ENCODE assay signal across 8 cellular contexts in the genomic region with DNA sequence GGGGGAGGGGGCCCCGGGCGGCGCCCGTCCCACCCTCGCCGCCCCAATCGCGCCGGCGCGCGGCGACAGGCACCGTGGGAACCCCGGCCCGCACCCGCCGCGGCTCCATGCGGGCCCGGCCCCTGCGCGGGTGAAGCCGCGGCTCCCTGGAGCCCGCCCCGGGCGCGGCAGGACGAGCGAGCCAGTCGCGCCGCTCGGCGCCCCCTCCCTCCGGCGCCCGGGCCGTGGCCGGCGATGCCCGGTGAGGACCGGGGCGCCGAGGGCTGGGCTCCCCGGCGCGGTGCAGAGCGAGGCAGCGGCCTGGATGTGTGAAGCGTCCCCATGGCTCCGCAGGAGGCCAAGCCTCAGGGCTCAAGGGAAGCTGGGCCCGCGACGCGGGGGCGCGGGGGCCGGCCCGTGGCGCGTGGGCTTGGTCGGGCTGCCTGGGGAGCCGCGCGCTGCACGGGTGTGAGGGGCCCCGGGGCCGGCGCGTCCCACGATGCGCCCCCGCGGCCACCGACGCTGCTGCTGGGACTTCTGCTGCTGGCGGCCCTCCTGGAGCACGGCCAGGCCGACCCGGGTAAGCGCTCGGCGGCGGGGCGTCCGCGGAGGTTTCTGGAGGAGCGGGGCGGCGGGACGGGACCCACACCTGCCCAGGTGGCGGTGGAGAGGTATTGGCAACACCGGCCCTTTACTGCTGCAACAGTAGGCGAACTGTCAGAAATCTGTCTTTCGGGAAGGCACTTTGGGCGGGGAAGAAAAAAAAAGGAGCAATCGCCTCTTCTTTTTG. TPM values are rescaled to one million over a fixed set of nuclear protein-coding genes. Genes with fewer than 3 reads are reported as not detected.
A peak's percentile ranks its signal among the peaks of the same experiment; 100 is the strongest.
DNase-seq lines count a peak whose midpoint lies in the region; ATAC-seq, FAIRE-seq and TF ChIP-seq lines count a peak whose summit lies in the region.

No MANE protein-coding gene starts in this region.

- no peak overlapping the region for H2BK5ac ChIP-seq in H1 (ENCODE audit: low read depth, low read length)

- H3K9ac ChIP-seq in H1 (replicated peaks in 1 of 4; ENCODE audit: extremely low read depth in 1 of 4, low read depth in 3 of 4, low read length in 3 of 4): peak overlapping the region in 1 of 4 experiments; percentile 34; a peak in 1 of 7 replicates
- H3K9ac ChIP-seq in neural progenitor cell: no peak overlapping the region

- H2AFZ ChIP-seq in H1 (ENCODE audit: low read length) (no peak overlapping the region), neural progenitor cell (replicated peaks) (peak overlapping the region; percentile 95)

- H3K4me1 Mint-ChIP-seq in neural progenitor cell: peaks cover 29% of the 10 kb centered on the region

- TF ChIP-seq CTCF in GM06990 (IDR thresholded peaks at IDR 0.05; ENCODE audit: insufficient read depth, low read length, poor library complexity, severe bottlenecking) (no peak), H1 (IDR thresholded peaks at IDR 0.05; ENCODE audit: control extremely low read depth in 1 of 3, insufficient read depth in 1 of 3, low read depth in 1 of 3, low read length in 3 of 3) (no peak), neural progenitor cell (IDR thresholded peaks at IDR 0.05) (no peak), adrenal gland (IDR thresholded peaks at IDR 0.05) (no peak)

- no peaks in the 10 kb centered on the region for H3K36me3 Mint-ChIP-seq in neural progenitor cell

- H4K20me1 ChIP-seq in H1 (replicated peaks in 1 of 2; ENCODE audit: control insufficient read depth in 1 of 2, insufficient read depth in 2 of 2, low read length in 2 of 2): no peaks in the 10 kb centered on the region
- H4K20me1 ChIP-seq in neural progenitor cell (ENCODE audit: low read depth): peaks cover 11% of the 10 kb centered on the region

- H3K27me3 Mint-ChIP-seq in neural progenitor cell (ENCODE audit: insufficient read depth, low read depth): peaks cover 21% of the 10 kb centered on the region

- CTCF ChIA-PET in H1 (lab: Charles Lee; ENCODE audit: partially characterized antibody): interaction anchor here (1.6 to 1.7 kb wide), 2 partner anchors 18 to 129 kb away, joined by 3 to 4 read pairs; no protein-coding TSS in a partner anchor

- H3K79me2 ChIP-seq in H1 (ENCODE audit: control insufficient read depth in 1 of 2, insufficient read depth in 2 of 2, low read length in 2 of 2) (no peaks in the 10 kb centered on the region), neural progenitor cell (ENCODE audit: low read depth) (no peaks in the 10 kb centered on the region)

- TF ChIP-seq RAD21 in H1 (IDR thresholded peaks at IDR 0.05 in 1 of 2, conservative IDR thresholded peaks at IDR 0.05 in 1 of 2; ENCODE audit: low read depth in 2 of 2, low read length in 2 of 2): no peak

- DNase-seq in GM06990 (ENCODE audit: extremely low read depth, insufficient read length) (peak; percentile 48), MG63 (peak; percentile 26), H1 (ENCODE audit: low read depth in 1 of 2, low spot score in 2 of 2) (peak in 1 of 2 experiments; percentile 70), neural progenitor cell (ENCODE audit: low spot score) (peak; percentile 66), pons (ENCODE audit: low spot score) (no peak), adrenal gland (no peak), HT-29 (ENCODE audit: low spot score) (no peak)

- H3F3A ChIP-seq in neural progenitor cell (ENCODE audit: low read depth): peaks cover 16% of the 10 kb centered on the region

- no peak overlapping the region for H4K5ac ChIP-seq in H1 (ENCODE audit: insufficient read length, low read depth, low read length)

- H3K27ac ChIP-seq in H1 (ENCODE audit: low read depth, low read length) (no peak overlapping the region), neural progenitor cell (no peak overlapping the region), adrenal gland (no peak overlapping the region)

- FAIRE-seq in H1 (lab: Jason Lieb, UNC): no peak

- H2BK15ac ChIP-seq in H1 (ENCODE audit: low read length): no peak overlapping the region

- no peak for TF ChIP-seq EP300 in H1 (IDR thresholded peaks at IDR 0.05; ENCODE audit: borderline replicate concordance in 1 of 2, low read depth in 2 of 2, low read length in 2 of 2)

- H3K27ac Mint-ChIP-seq in neural progenitor cell: no peak overlapping the region

- intact Hi-C loops in adrenal gland (cut with DNase I): no loop called here

- TF ChIP-seq POLR2A in H1 (IDR thresholded peaks at IDR 0.05; ENCODE audit: control extremely low read depth in 1 of 2, low read depth in 2 of 2, low read length in 2 of 2) (no peak), adrenal gland (IDR thresholded peaks at IDR 0.05) (no peak)

- WGBS in H1 (ENCODE audit: extremely low coverage in 1 of 2, insufficient coverage in 1 of 2, insufficient read length in 1 of 2, insufficient replicate concordance in 2 of 2, low coverage in 1 of 2, low lambda C conversion rate in 2 of 2, missing lambda C conversion rate in 1 of 2), 2 experiments: 2% methylated on average over 43 of the region's 99 CpGs; no CpG with 5 or more reads in 1 of the 2 experiments
- WGBS in adrenal gland, 4 donors: 3 to 30% (median 6%) methylated on average over 9 to 99 of the region's 99 CpGs

- H3K4me2 ChIP-seq in H1 (ENCODE audit: insufficient read depth in 1 of 2, low read depth in 2 of 2, low read length in 2 of 2) (peak overlapping the region; percentile 73 to 84), neural progenitor cell (peak overlapping the region; percentile 91)

- peaks cover 3% of the 10 kb centered on the region; the same call in 1 of the 2 replicates for H3K23me2 ChIP-seq in H1 (ENCODE audit: low read depth, low read length)

- H3K9me3 ChIP-seq in MG63: no peaks in the 10 kb centered on the region
- no peaks in the 10 kb centered on the region for H3K9me3 ChIP-seq in H1 (ENCODE audit: insufficient read depth in 2 of 2, low read depth in 1 of 2, low read length in 1 of 2)
- no peaks in the 10 kb centered on the region for H3K9me3 ChIP-seq in neural progenitor cell (ENCODE audit: low read depth)
- H3K9me3 ChIP-seq in adrenal gland (replicated peaks in 1 of 3): no peaks in the 10 kb centered on the region

- H3K56ac ChIP-seq in H1 (replicated peaks; ENCODE audit: insufficient read length, low read depth, low read length): no peak overlapping the region

- H2BK120ac ChIP-seq in H1 (replicated peaks; ENCODE audit: low read depth, low read length): no peak overlapping the region

- no peak overlapping the region for H3K23ac ChIP-seq in H1 (ENCODE audit: insufficient read length)

- no peaks in the 10 kb centered on the region for H3K9me3 Mint-ChIP-seq in neural progenitor cell

- ATAC-seq in GM21381 (IDR thresholded peaks at IDR 0.05; ENCODE audit: unreplicated experiment): no peak

- H2BK20ac ChIP-seq in H1 (ENCODE audit: low read length): no peak overlapping the region

- H3K27me3 ChIP-seq in GM06990 (replicated peaks; ENCODE audit: control insufficient read depth, insufficient read depth, low read length) (no peaks in the 10 kb centered on the region), MG63 (peaks cover 6% of the 10 kb centered on the region), H1 (replicated peaks in 1 of 4; ENCODE audit: control insufficient read depth in 3 of 4, extremely low read depth in 1 of 4, insufficient read depth in 3 of 4, low read length in 3 of 4) (peaks cover 4 to 39% (median 27%) of the 10 kb centered on the region in 4 experiments), neural progenitor cell (peaks cover 75% of the 10 kb centered on the region), adrenal gland (peaks cover 34% of the 10 kb centered on the region)

- H3K4me3 Mint-ChIP-seq in neural progenitor cell: peak overlapping the region; percentile 84

- H3K79me1 ChIP-seq in H1 (ENCODE audit: low read depth, low read length): no peaks in the 10 kb centered on the region

- no peak overlapping the region for H2AK5ac ChIP-seq in H1 (ENCODE audit: low read depth, low read length)

- H3K4ac ChIP-seq in H1 (replicated peaks; ENCODE audit: insufficient read length, low read depth, low read length): no peak overlapping the region

- H2BK12ac ChIP-seq in H1 (ENCODE audit: low read depth, low read length): no peak overlapping the region

- H3K4me3 ChIP-seq in GM06990 (replicated peaks; ENCODE audit: low read depth, low read length): peak overlapping the region; percentile 64
- no peak overlapping the region; the same call in 1 of the 2 replicates for H3K4me3 ChIP-seq in MG63
- peak overlapping the region; percentile 44 to 79 (median 58) for H3K4me3 ChIP-seq in H1 (ENCODE audit: extremely low read depth in 1 of 4, insufficient read depth in 2 of 4, low read depth in 3 of 4, low read length in 4 of 4)
- peak overlapping the region; percentile 68 for H3K4me3 ChIP-seq in neural progenitor cell
- peak overlapping the region in 1 of 4 donors; percentile 60 for H3K4me3 ChIP-seq in adrenal gland

- POLR2A ChIA-PET in H1 (lab: Charles Lee; ENCODE audit: partially characterized antibody): no interaction called here

- no peaks in the 10 kb centered on the region for H3K36me3 ChIP-seq in GM06990 (ENCODE audit: control insufficient read depth, insufficient read depth, low read length)
- H3K36me3 ChIP-seq in MG63: no peaks in the 10 kb centered on the region
- no peaks in the 10 kb centered on the region for H3K36me3 ChIP-seq in H1 (ENCODE audit: control insufficient read depth in 2 of 4, insufficient read depth in 4 of 4, low read length in 3 of 4)
- H3K36me3 ChIP-seq in neural progenitor cell: no peaks in the 10 kb centered on the region
- H3K36me3 ChIP-seq in adrenal gland (replicated peaks in 1 of 2): no peaks in the 10 kb centered on the region

- no peak overlapping the region for H4K8ac ChIP-seq in H1 (ENCODE audit: extremely low read depth, insufficient read depth, low read length)

- H3K18ac ChIP-seq in H1 (ENCODE audit: extremely low read depth, low read length): no peak overlapping the region

- no peak overlapping the region for H3K14ac ChIP-seq in H1 (ENCODE audit: insufficient read length)

- H3K4me1 ChIP-seq in H1 (replicated peaks in 1 of 4; ENCODE audit: control insufficient read depth in 3 of 4, insufficient read depth in 4 of 4, low read length in 3 of 4): peaks cover 0 to 10% (median 4%) of the 10 kb centered on the region in 4 experiments; a peak in 4 of 7 replicates
- no peaks in the 10 kb centered on the region for H3K4me1 ChIP-seq in neural progenitor cell
- H3K4me1 ChIP-seq in adrenal gland (replicated peaks in 1 of 2): peaks cover 0 to 7% of the 10 kb centered on the region in 2 donors

- no peak overlapping the region for H4K91ac ChIP-seq in H1 (replicated peaks; ENCODE audit: insufficient read length, low read length)

RNA-seq across cellular contexts. Expression of gene KIAA1549L, which starts 0.6 kb away (rescaled TPM):
- 0.16 and 0.42 TPM in 2 replicates for total RNA-seq in MG63 (2014; rRNA removed; shearing (Covaris generic); ENCODE audit: low replicate concordance)
- total RNA-seq in H1 (2021; fragmentation: NEBNext Ultra II Directional; extraction: Animal tissue kit (Norgen Biotek cat#: 25700)): 2.3 and 2.4 TPM in 2 replicates
- polyA plus RNA-seq in H1 (2011; rRNA removed) (1.5 and 1.6 TPM in 2 replicates), adrenal gland (under 1 TPM; 0.20 to 0.33 (median 0.24) TPM)
- 1.3 TPM for polyA plus RNA-seq in H1 (2011; cell fraction: cytosol; rRNA removed)
- 3.0 TPM for polyA plus RNA-seq in H1 (2011; cell fraction: nucleus; rRNA removed)
- 0.91 to 1.9 TPM (median 1.3 TPM) in 4 replicates for polyA plus RNA-seq in H1 (2012, experiment 1 of 2)
- polyA plus RNA-seq in H1 (2012, experiment 2 of 2): 0.17 TPM
- polyA plus RNA-seq in H1 (2013, experiment 1 of 2): 1.8 TPM
- polyA plus RNA-seq in H1 (2013, experiment 2 of 2): 1.6 TPM
- polyA minus RNA-seq in H1 (2011; rRNA and poly(A)+ RNA removed): 4.6 and 5.2 TPM in 2 replicates
- 1.8 TPM for polyA minus RNA-seq in H1 (2011; cell fraction: cytosol; rRNA and poly(A)+ RNA removed)
- 5.1 TPM for polyA minus RNA-seq in H1 (2011; cell fraction: nucleus; rRNA and poly(A)+ RNA removed)
- total RNA-seq in neural progenitor cell (ENCODE audit: low replicate concordance) (1.3 and 1.8 TPM in 2 replicates), adrenal gland (1 to 10 TPM in 3 of 8 donors, under 1 TPM in 5; 0.17 to 5.3 (median 0.79) TPM)
- total RNA-seq in HT-29 (2014; rRNA removed; shearing (Covaris generic)): 0.03 TPM in 1 of 2 replicates, not detected in the other

Comparison
In these comparisons a context has a peak if more than half of its experiments do, and no peak if none do; other contexts are left out.
1. DNase-seq: peak in GM06990 (single experiment), MG63 (single experiment) and neural progenitor cell (single experiment); none in pons (single experiment), adrenal gland (0 of 7) and HT-29 (single experiment).